In the genomic region with DNA sequence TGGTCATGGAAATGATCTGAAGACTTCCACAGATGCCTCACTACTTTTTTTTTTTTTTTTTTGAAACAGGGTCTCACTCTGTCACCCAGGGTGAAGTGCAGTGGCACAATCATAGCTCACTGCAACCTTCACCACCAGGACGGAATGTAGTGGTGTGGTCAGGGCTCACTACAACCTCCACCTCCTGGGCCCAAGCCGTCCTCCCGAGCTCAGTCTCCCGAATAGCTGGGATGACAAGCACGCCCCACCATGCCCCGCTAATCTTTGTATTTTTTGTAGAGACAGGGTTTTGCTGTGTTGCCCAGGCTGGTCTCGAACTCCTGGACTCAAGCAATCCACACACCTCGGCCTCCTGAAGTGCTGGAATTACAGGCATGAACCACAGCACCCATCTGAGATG, we compare ENCODE assay signal across 6 cellular contexts. TPM values are rescaled to one million over a fixed set of nuclear protein-coding genes. Genes with fewer than 3 reads are reported as not detected.
A peak's percentile ranks its signal among the peaks of the same experiment; 100 is the strongest.
DNase-seq lines count a peak whose midpoint lies in the region; ATAC-seq, FAIRE-seq and TF ChIP-seq lines count a peak whose summit lies in the region.
"Not testable (repeated sequence)": the region's sequence is repeated elsewhere in the genome, so short reads cannot be mapped to it uniquely, and the experiment has no call there.

No MANE protein-coding gene starts in this region.

- 0 out of 2 replicates have a peak overlapping the region, but pooled peaks have one; percentile 39 for H3K4me2 ChIP-seq in GM12878 (ENCODE audit: control insufficient read depth, insufficient read depth)
- H3K4me2 ChIP-seq in fibroblast of lung (ENCODE audit: extremely low read depth, insufficient read depth, low read length): peak overlapping the region; percentile 98

- H3K36me3 ChIP-seq in A673 (ENCODE audit: insufficient read depth, low read length, poor library complexity, severe bottlenecking) (peaks cover 16% of the 10 kb centered on the region), KOPT-K1 (ENCODE audit: insufficient read depth, low read length) (peaks cover 15% of the 10 kb centered on the region)
- H3K36me3 ChIP-seq in GM12878 (ENCODE audit: control insufficient read depth in 2 of 2, insufficient read depth in 2 of 2, low read length in 1 of 2); fibroblast of lung (ENCODE audit: control insufficient read depth, insufficient read depth, low read length); small intestine (ENCODE audit: control insufficient read depth in 2 of 2, insufficient read depth in 2 of 2, low read length in 2 of 2): not testable (repeated sequence)

- TF ChIP-seq RAD21 in GM12878 (IDR thresholded peaks at IDR 0.05; ENCODE audit: insufficient read depth, low read depth, low read length): not testable (repeated sequence)

- POLR2A ChIA-PET in A673 (lab: Charles Lee; ENCODE audit: low non-redundant PET): not testable (repeated sequence)
- POLR2A ChIA-PET in GM12878 (lab: Charles Lee): interaction anchor here (0.6 to 2.6 kb wide), 9 partner anchors 8 to 155 kb away, joined by 3 to 14 read pairs (median 4); a partner anchor contains a TSS

- not testable (repeated sequence) for BruUV-seq in A673 (replicated peaks; lab: Mats Ljungman, UMichigan); GM12878 (replicated peaks; lab: Mats Ljungman, UMichigan)

- ATAC-seq in GM12878: not testable (repeated sequence)

- H3K27ac ChIP-seq in A673 (ENCODE audit: low read depth, low read length, poor library complexity, severe bottlenecking) (peak overlapping the region; percentile 91), KOPT-K1 (ENCODE audit: low read depth, low read length, poor library complexity, severe bottlenecking) (peak overlapping the region; percentile 99), fibroblast of lung (ENCODE audit: insufficient read depth, low read length) (peak overlapping the region; percentile 99), small intestine (ENCODE audit: low read depth in 1 of 2, low read length in 1 of 2) (peak overlapping the region; percentile 97 to 100)
- not testable (repeated sequence) for H3K27ac ChIP-seq in GM12878 (ENCODE audit: control insufficient read depth, insufficient read depth)

- intact Hi-C loops in A673 (cut with micrococcal nuclease; ENCODE audit: unreplicated experiment): not testable (repeated sequence)
- intact Hi-C loops in GM12878 (cut with micrococcal nuclease; ENCODE audit: unreplicated experiment): loop anchor here (5.0 kb wide), 2 partner anchors 84 to 194 kb away; a partner anchor contains a TSS

- H4K20me1 ChIP-seq in GM12878 (ENCODE audit: control insufficient read depth, insufficient read depth); fibroblast of lung (ENCODE audit: control insufficient read depth, extremely low read depth, insufficient read depth, low read length): not testable (repeated sequence)

- not testable (repeated sequence) for TF ChIP-seq EP300 in GM12878 (IDR thresholded peaks at IDR 0.05; ENCODE audit: borderline replicate concordance in 1 of 2, control insufficient read depth in 1 of 2, low read depth in 2 of 2, low read length in 2 of 2)

- H3K9me3 ChIP-seq in A673 (ENCODE audit: low read depth, low read length, poor library complexity, severe bottlenecking); KOPT-K1 (ENCODE audit: insufficient read depth, low read length, poor library complexity, severe bottlenecking); GM12878 (replicated peaks; ENCODE audit: control insufficient read depth, insufficient read depth, low read length); fibroblast of lung (ENCODE audit: control insufficient read depth, insufficient read depth, low read depth, low read length); mononuclear cell (ENCODE audit: low read depth, low read length); small intestine (ENCODE audit: control insufficient read depth, low read depth): not testable (repeated sequence)

- not testable (repeated sequence) for H3K4me3 ChIP-seq in A673 (ENCODE audit: low read depth, low read length, poor library complexity, severe bottlenecking); GM12878
- H3K4me3 ChIP-seq in fibroblast of lung (replicated peaks in 1 of 4; ENCODE audit: control extremely low read depth in 1 of 4, insufficient read depth in 1 of 4, low read depth in 3 of 4, low read length in 4 of 4) (peak overlapping the region; percentile 78 to 100 (median 94)), mononuclear cell (ENCODE audit: low read length) (peak overlapping the region; percentile 91), small intestine (ENCODE audit: low read depth in 1 of 2, low read length in 2 of 2) (peak overlapping the region in 1 of 2 donors; percentile 96)

- WGBS in GM12878 (ENCODE audit: insufficient coverage, insufficient replicate concordance, low lambda C conversion rate, missing lambda C conversion rate): 74% methylated on average over 8 of the region's 8 CpGs
- WGBS in small intestine, 3 donors: 52 to 61% (median 60%) methylated on average over 8 of the region's 8 CpGs

- H2AFZ ChIP-seq in GM12878 (ENCODE audit: control insufficient read depth, low read depth, low read length); fibroblast of lung (ENCODE audit: low read length): not testable (repeated sequence)

- CTCF ChIA-PET in A673 (lab: Charles Lee): not testable (repeated sequence)
- CTCF ChIA-PET in GM12878 (lab: Yijun Ruan, JAX): interaction anchor here (0.6 to 7.9 kb wide), 11 partner anchors 8 to 1338 kb away, joined by 3 to 53 read pairs (median 8); no protein-coding TSS in a partner anchor

- not testable (repeated sequence) for TF ChIP-seq POLR2A in GM12878 (IDR thresholded peaks at IDR 0.05; ENCODE audit: low read depth, low read length)

- H3K79me2 ChIP-seq in GM12878 (ENCODE audit: control insufficient read depth, insufficient read depth, low read length): peaks cover 63% of the 10 kb centered on the region
- H3K79me2 ChIP-seq in fibroblast of lung (ENCODE audit: control insufficient read depth, insufficient read depth, low read length): peaks cover 74% of the 10 kb centered on the region

- RAD21 ChIA-PET in GM12878 (lab: Charles Lee; ENCODE audit: unreplicated experiment): interaction anchor here (0.7 to 3.7 kb wide), 12 partner anchors 8 to 139 kb away, joined by 3 to 21 read pairs (median 6); a partner anchor contains a TSS

- in situ Hi-C loops in GM12878 (cut with MboI): loop anchor here (5.0 kb wide), 1 partner anchor 129 kb away; no protein-coding TSS in a partner anchor

- FAIRE-seq in GM12878 (lab: Jason Lieb, UNC); small intestine (lab: Jason Lieb, UNC): not testable (repeated sequence)

- H3K4me1 ChIP-seq in A673 (ENCODE audit: insufficient read depth, low read length, poor library complexity, severe bottlenecking) (peaks cover 61% of the 10 kb centered on the region), GM12878 (ENCODE audit: control insufficient read depth, insufficient read depth, low read length) (peaks cover 48% of the 10 kb centered on the region), fibroblast of lung (ENCODE audit: control insufficient read depth, extremely low read depth, insufficient read depth, low read length) (peaks cover 51% of the 10 kb centered on the region), mononuclear cell (ENCODE audit: insufficient read depth, low read length) (peaks cover 82% of the 10 kb centered on the region), small intestine (ENCODE audit: control insufficient read depth in 2 of 2, insufficient read depth in 1 of 2, low read depth in 1 of 2, low read length in 1 of 2) (peaks cover 5 to 10% of the 10 kb centered on the region in 2 donors)

- TF ChIP-seq CTCF in A673 (conservative IDR thresholded peaks at IDR 0.05; ENCODE audit: low read depth, low read length); GM12878 (IDR thresholded peaks at IDR 0.05 in 2 of 3, conservative IDR thresholded peaks at IDR 0.05 in 1 of 3; ENCODE audit: control insufficient read depth in 2 of 3, extremely low read depth in 1 of 3, insufficient read depth in 1 of 3, low read depth in 3 of 3, low read length in 3 of 3); fibroblast of lung (conservative IDR thresholded peaks at IDR 0.05 in 1 of 2, IDR thresholded peaks at IDR 0.05 in 1 of 2; ENCODE audit: low read depth in 1 of 2, low read length in 2 of 2): not testable (repeated sequence)

- H3K9ac ChIP-seq in GM12878 (ENCODE audit: control insufficient read depth, insufficient read depth, low read length): not testable (repeated sequence)
- peak overlapping the region; percentile 24 for H3K9ac ChIP-seq in fibroblast of lung (ENCODE audit: insufficient read depth, low read length)

- H3K27me3 ChIP-seq in A673 (replicated peaks; ENCODE audit: insufficient read depth, low read depth, low read length, poor library complexity); GM12878 (replicated peaks in 1 of 2; ENCODE audit: control insufficient read depth in 2 of 2, insufficient read depth in 2 of 2, low read length in 1 of 2); fibroblast of lung (ENCODE audit: control insufficient read depth, insufficient read depth, low read length); mononuclear cell (ENCODE audit: insufficient read depth, low read length); small intestine (ENCODE audit: control insufficient read depth in 2 of 2, insufficient read depth in 2 of 2, low read length in 2 of 2): not testable (repeated sequence)

- not testable (repeated sequence) for DNase-seq in A673 (ENCODE audit: low spot score); GM12878 (ENCODE audit: low read depth, low spot score); fibroblast of lung (ENCODE audit: low read depth in 2 of 2); small intestine

- SMC1A ChIA-PET in GM12878 (lab: Charles Lee; ENCODE audit: uncharacterized antibody, unreplicated experiment): interaction anchor here (0.8 to 4.2 kb wide), 14 partner anchors 11 to 199 kb away, joined by 3 to 19 read pairs (median 4); no protein-coding TSS in a partner anchor

RNA-seq across cellular contexts. Expression of a gene that starts 3.3 kb away (rescaled TPM):
- total RNA-seq in A673 (2021) (82.6 and 91.5 TPM in 2 replicates), GM12878 (2014; rRNA removed) (11.7 and 14.1 TPM in 2 replicates), GM12878 (2014; rRNA removed; fragmentation: Illumina TruSeq; extraction: Trizol) (7.3 and 9.8 TPM in 2 replicates), GM12878 (2021) (16.2 and 16.5 TPM in 2 replicates), fibroblast of lung (141 and 157 TPM in 2 replicates), mononuclear cell (75.2 TPM)
- 25.3 and 26.1 TPM in 2 replicates for total RNA-seq in GM12878 (2013; cell fraction: nucleolus; rRNA removed)
- 4.1 TPM for polyA plus RNA-seq in GM12878 (2011; ENCODE audit: low read depth)
- polyA plus RNA-seq in GM12878 (2011; rRNA removed) (16.5 and 18.9 TPM in 2 replicates), GM12878 (2014; fragmentation: Illumina TruSeq; extraction: Trizol) (6.4 and 14.8 TPM in 2 replicates), GM12878 (2014; fragmentation: Nextera tagmentation; extraction: Ambion mirVana) (under 1 TPM; 0.24 to 0.77 TPM), GM12878 (2014; rRNA removed) (12.7 and 13.1 TPM in 2 replicates), GM12878 (2016; fragmentation: Nextera tagmentation; extraction: Ambion mirVana) (10 to 100 TPM; 10.6 to 13.0 TPM), fibroblast of lung (182 and 257 TPM in 2 replicates), small intestine (100 to 1,000 TPM in 1 of 3 donors, 10 to 100 TPM in 2; 77.2 to 102 (median 92.9) TPM)
- 16.0 and 25.6 TPM in 2 replicates for polyA plus RNA-seq in GM12878 (2011; cell fraction: cytosol; rRNA removed)
- polyA plus RNA-seq in GM12878 (2011; cell fraction: nucleus; rRNA removed): 30.0 and 37.3 TPM in 2 replicates
- polyA plus RNA-seq in GM12878 (2012): 7.0 and 13.2 TPM in 2 replicates
- 22.5 and 36.4 TPM in 2 replicates for polyA minus RNA-seq in GM12878 (2011; rRNA and poly(A)+ RNA removed)
- polyA minus RNA-seq in GM12878 (2011; cell fraction: cytosol; rRNA and poly(A)+ RNA removed): 13.6 and 15.8 TPM in 2 replicates
- 24.8 and 42.8 TPM in 2 replicates for polyA minus RNA-seq in GM12878 (2011; cell fraction: nucleus; rRNA and poly(A)+ RNA removed)
- 146 and 182 TPM in 2 replicates for polyA plus RNA-seq in fibroblast of lung (2012)
- 357 and 498 TPM in 2 replicates for polyA minus RNA-seq in fibroblast of lung (ENCODE audit: low replicate concordance)

RNA-seq across cellular contexts. Expression of a gene that starts 28.1 kb away (rescaled TPM):
- total RNA-seq in A673 (2021): 1.0 TPM in 1 of 2 replicates, not detected in the other
- total RNA-seq in GM12878 (2013; cell fraction: nucleolus; rRNA removed): 2.3 and 2.8 TPM in 2 replicates
- total RNA-seq in GM12878 (2014; rRNA removed): 1.0 and 1.4 TPM in 2 replicates
- total RNA-seq in GM12878 (2014; rRNA removed; fragmentation: Illumina TruSeq; extraction: Trizol): 0.60 and 0.72 TPM in 2 replicates
- total RNA-seq in GM12878 (2021): 0.90 and 1.5 TPM in 2 replicates
- polyA plus RNA-seq in GM12878 (2011; ENCODE audit: low read depth): 0.33 TPM
- 1.4 and 2.0 TPM in 2 replicates for polyA plus RNA-seq in GM12878 (2011; rRNA removed)
- polyA plus RNA-seq in GM12878 (2011; cell fraction: cytosol; rRNA removed): 4.7 and 9.6 TPM in 2 replicates
- 3.3 and 9.4 TPM in 2 replicates for polyA plus RNA-seq in GM12878 (2011; cell fraction: nucleus; rRNA removed)
- 1.6 and 2.4 TPM in 2 replicates for polyA plus RNA-seq in GM12878 (2012)
- 0.10 and 0.62 TPM in 2 replicates for polyA plus RNA-seq in GM12878 (2014; fragmentation: Illumina TruSeq; extraction: Trizol)
- under 1 TPM; 0.10 to 0.20 TPM for polyA plus RNA-seq in GM12878 (2014; fragmentation: Nextera tagmentation; extraction: Ambion mirVana)
- polyA plus RNA-seq in GM12878 (2014; rRNA removed): 1.6 and 4.0 TPM in 2 replicates
- polyA plus RNA-seq in GM12878 (2016; fragmentation: Nextera tagmentation; extraction: Ambion mirVana): 1 to 10 TPM; 1.4 to 2.3 TPM
- 1.7 and 9.9 TPM in 2 replicates for polyA minus RNA-seq in GM12878 (2011; rRNA and poly(A)+ RNA removed)
- 2.7 and 6.9 TPM in 2 replicates for polyA minus RNA-seq in GM12878 (2011; cell fraction: cytosol; rRNA and poly(A)+ RNA removed)
- polyA minus RNA-seq in GM12878 (2011; cell fraction: nucleus; rRNA and poly(A)+ RNA removed): 0.60 and 6.0 TPM in 2 replicates
- total RNA-seq in fibroblast of lung: under 0.01 and 0.50 TPM in 2 replicates
- 0.07 and 0.26 TPM in 2 replicates for polyA plus RNA-seq in fibroblast of lung
- 0.16 and 1.1 TPM in 2 replicates for polyA plus RNA-seq in fibroblast of lung (2012)
- 3.8 TPM in 1 of 2 replicates, not detected in the other for polyA minus RNA-seq in fibroblast of lung (ENCODE audit: low replicate concordance)
- not detected for total RNA-seq in mononuclear cell
- 100 to 1,000 TPM in 2 of 3 donors, 10 to 100 TPM in 1; 48.0 to 167 (median 105) TPM for polyA plus RNA-seq in small intestine

RNA-seq across cellular contexts. Expression of a gene that starts 36.8 kb away (rescaled TPM):
- not detected in 2 replicates for total RNA-seq in A673 (2021)
- total RNA-seq in GM12878 (2013; cell fraction: nucleolus; rRNA removed): not detected in 2 replicates
- total RNA-seq in GM12878 (2014; rRNA removed): not detected in 2 replicates
- total RNA-seq in GM12878 (2014; rRNA removed; fragmentation: Illumina TruSeq; extraction: Trizol): not detected in 2 replicates
- 0.56 and 0.69 TPM in 2 replicates for total RNA-seq in GM12878 (2021)
- not detected for polyA plus RNA-seq in GM12878 (2011; ENCODE audit: low read depth)
- not detected in 2 replicates for polyA plus RNA-seq in GM12878 (2011; rRNA removed)
- polyA plus RNA-seq in GM12878 (2011; cell fraction: cytosol; rRNA removed): not detected in 2 replicates
- polyA plus RNA-seq in GM12878 (2011; cell fraction: nucleus; rRNA removed): not detected in 2 replicates
- polyA plus RNA-seq in GM12878 (2012): not detected in 2 replicates
- not detected in 2 replicates for polyA plus RNA-seq in GM12878 (2014; fragmentation: Illumina TruSeq; extraction: Trizol)
- not detected for polyA plus RNA-seq in GM12878 (2014; fragmentation: Nextera tagmentation; extraction: Ambion mirVana)
- polyA plus RNA-seq in GM12878 (2014; rRNA removed): 0.03 TPM in 1 of 2 replicates, not detected in the other
- polyA plus RNA-seq in GM12878 (2016; fragmentation: Nextera tagmentation; extraction: Ambion mirVana): under 1 TPM in 1 of 2 experiments, not detected in 1; 0.14 TPM
- not detected in 2 replicates for polyA minus RNA-seq in GM12878 (2011; rRNA and poly(A)+ RNA removed)
- not detected in 2 replicates for polyA minus RNA-seq in GM12878 (2011; cell fraction: cytosol; rRNA and poly(A)+ RNA removed)
- not detected in 2 replicates for polyA minus RNA-seq in GM12878 (2011; cell fraction: nucleus; rRNA and poly(A)+ RNA removed)
- total RNA-seq in fibroblast of lung: under 0.01 and 0.26 TPM in 2 replicates
- 0.05 and 0.08 TPM in 2 replicates for polyA plus RNA-seq in fibroblast of lung
- 0.13 and 0.29 TPM in 2 replicates for polyA plus RNA-seq in fibroblast of lung (2012)
- polyA minus RNA-seq in fibroblast of lung (ENCODE audit: low replicate concordance): not detected in 2 replicates
- total RNA-seq in mononuclear cell: 1.2 TPM
- polyA plus RNA-seq in small intestine: 10 to 100 TPM; 12.3 to 18.9 (median 14.4) TPM

RNA-seq across cellular contexts. Expression of a gene that starts 45.4 kb away (rescaled TPM):
- total RNA-seq in A673 (2021) (25.7 and 27.5 TPM in 2 replicates), GM12878 (2014; rRNA removed) (not detected in 2 replicates), GM12878 (2014; rRNA removed; fragmentation: Illumina TruSeq; extraction: Trizol) (not detected in 2 replicates), GM12878 (2021) (0.44 and 0.45 TPM in 2 replicates), fibroblast of lung (60.6 and 78.4 TPM in 2 replicates), mononuclear cell (29.8 TPM)
- not detected in 2 replicates for total RNA-seq in GM12878 (2013; cell fraction: nucleolus; rRNA removed)
- polyA plus RNA-seq in GM12878 (2011; ENCODE audit: low read depth): not detected
- polyA plus RNA-seq in GM12878 (2011; rRNA removed) (not detected in 2 replicates), GM12878 (2014; fragmentation: Illumina TruSeq; extraction: Trizol) (not detected in 2 replicates), GM12878 (2014; fragmentation: Nextera tagmentation; extraction: Ambion mirVana) (not detected), GM12878 (2014; rRNA removed) (not detected in 2 replicates), GM12878 (2016; fragmentation: Nextera tagmentation; extraction: Ambion mirVana) (under 1 TPM in 1 of 2 experiments, not detected in 1; 0.24 TPM), fibroblast of lung (45.8 and 55.7 TPM in 2 replicates), small intestine (10 to 100 TPM; 56.5 to 80.9 (median 65.5) TPM)
- polyA plus RNA-seq in GM12878 (2011; cell fraction: cytosol; rRNA removed): not detected in 2 replicates
- polyA plus RNA-seq in GM12878 (2011; cell fraction: nucleus; rRNA removed): 0.07 TPM in 1 of 2 replicates, not detected in the other
- 0.23 and 0.31 TPM in 2 replicates for polyA plus RNA-seq in GM12878 (2012)
- polyA minus RNA-seq in GM12878 (2011; rRNA and poly(A)+ RNA removed): not detected in 2 replicates
- polyA minus RNA-seq in GM12878 (2011; cell fraction: cytosol; rRNA and poly(A)+ RNA removed): 0.94 and 4.8 TPM in 2 replicates
- polyA minus RNA-seq in GM12878 (2011; cell fraction: nucleus; rRNA and poly(A)+ RNA removed): 0.48 and 2.2 TPM in 2 replicates
- 81.9 and 99.1 TPM in 2 replicates for polyA plus RNA-seq in fibroblast of lung (2012)
- polyA minus RNA-seq in fibroblast of lung (ENCODE audit: low replicate concordance): 78.7 and 105 TPM in 2 replicates
